ENCODE assay signal across 14 cellular contexts in the genomic region with DNA sequence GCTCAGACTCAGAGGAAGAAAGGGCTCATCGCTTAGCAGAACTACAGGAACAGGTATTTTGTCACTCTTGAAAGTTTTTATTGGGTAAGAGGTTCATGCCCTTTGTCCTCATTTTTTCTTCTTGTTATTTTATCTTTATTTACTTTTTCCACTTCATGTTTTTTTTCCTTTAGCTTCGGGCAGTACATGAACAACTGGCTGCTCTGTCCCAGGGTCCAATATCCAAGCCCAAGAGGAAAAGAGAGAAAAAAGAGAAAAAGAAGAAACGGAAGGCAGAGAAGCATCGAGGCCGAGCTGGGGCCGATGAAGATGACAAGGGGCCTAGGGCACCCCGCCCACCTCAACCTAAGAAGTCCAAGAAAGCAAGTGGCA. TPM values are rescaled to one million over a fixed set of nuclear protein-coding genes. Genes with fewer than 3 reads are reported as not detected.
A peak's percentile ranks its signal among the peaks of the same experiment; 100 is the strongest.
DNase-seq lines count a peak whose midpoint lies in the region; ATAC-seq and TF ChIP-seq lines count a peak whose summit lies in the region.
"Had no signal": no experiment of that assay in that cellular context is flagged by ENCODE, and none has a peak within 500 bp of the region (broad histone marks: within the 10 kb centered on the region; RNA-seq: fewer than 3 reads in every experiment).

No MANE protein-coding gene starts in this region.

- CTCF ChIA-PET in activated B cell treated with CpG ODN at 0.5 μM for 24 hours (lab: Charles Lee): interaction anchor here (0.9 to 1.8 kb wide), 5 partner anchors 9 to 109 kb away, joined by 3 to 6 read pairs (median 4); a partner anchor contains a TSS

- POLR2A ChIA-PET in activated B cell treated with CpG ODN at 0.5 μM for 24 hours (lab: Charles Lee): interaction anchor here (1.0 to 14.0 kb wide), 5 partner anchors 7 to 40 kb away, joined by 3 to 1150 read pairs (median 370); a partner anchor contains a TSS

- H3K4me2 ChIP-seq in Karpas-422 (ENCODE audit: low read depth, low read length, poor library complexity, severe bottlenecking): no peak overlapping the region

- peak overlapping the region; percentile 42 for H3K4me3 Mint-ChIP-seq in activated naive CD8-positive, alpha-beta T cell
- no peak overlapping the region for H3K4me3 Mint-ChIP-seq in activated naive CD8-positive, alpha-beta T cell treated with anti-CD3 and anti-CD28 coated beads for 36 hours
- H3K4me3 Mint-ChIP-seq in activated B cell treated with CpG ODN at 0.5 μM for 24 hours: no peak overlapping the region
- peak overlapping the region; percentile 39 to 42 for H3K4me3 Mint-ChIP-seq in stimulated activated naive B cell treated with anti-CD40 and anti-IgM and Interleukin-4, amounts not matched to agents 10 μg/mL and 1 μg/mL and 100 μg/mL, for 72 hours

- no peak for TF ChIP-seq CTCF in activated B cell treated with CpG ODN at 0.5 μM for 24 hours (IDR thresholded peaks at IDR 0.05)

- H3K4me3 ChIP-seq in Karpas-422 (ENCODE audit: low read length): no peak overlapping the region

- peaks cover 46% of the 10 kb centered on the region for H3K79me2 ChIP-seq in Karpas-422 (ENCODE audit: low read length)

- no peak for ATAC-seq in activated B cell treated with CpG ODN at 0.5 μM for 24 hours (ENCODE audit: low read depth)
- ATAC-seq in left lobe of liver: peak; percentile 22
- ATAC-seq in stimulated activated naive B cell treated with anti-CD40 and anti-IgM and Interleukin-4, amounts not matched to agents 10 μg/mL and 1 μg/mL and 100 μg/mL, for 72 hours (replicated peaks): no peak
- ATAC-seq in HG02798 (IDR thresholded peaks at IDR 0.05; ENCODE audit: poor library complexity, unreplicated experiment): no peak
- ATAC-seq: foreskin keratinocyte had no signal

- peaks cover 88% of the 10 kb centered on the region for H4K20me1 ChIP-seq in Karpas-422 (ENCODE audit: insufficient read depth, low read depth, low read length)

- intact Hi-C loops in activated B cell treated with CpG ODN at 0.5 μM for 24 hours (cut with micrococcal nuclease): loop anchor here (10.0 kb wide), 1 partner anchor 543 kb away; a partner anchor contains a TSS

- H3K36me3 Mint-ChIP-seq in activated naive CD8-positive, alpha-beta T cell: peaks cover 27% of the 10 kb centered on the region
- peaks cover 87% of the 10 kb centered on the region for H3K36me3 Mint-ChIP-seq in activated naive CD8-positive, alpha-beta T cell treated with anti-CD3 and anti-CD28 coated beads for 36 hours
- H3K36me3 Mint-ChIP-seq in activated B cell treated with CpG ODN at 0.5 μM for 24 hours (ENCODE audit: low read depth): peaks cover 97% of the 10 kb centered on the region
- peaks cover 79 to 92% of the 10 kb centered on the region in 2 donors for H3K36me3 Mint-ChIP-seq in stimulated activated naive B cell treated with anti-CD40 and anti-IgM and Interleukin-4, amounts not matched to agents 10 μg/mL and 1 μg/mL and 100 μg/mL, for 72 hours

- no peak overlapping the region for H3K27ac ChIP-seq in Karpas-422 (ENCODE audit: low read length)
- H3K27ac ChIP-seq: foreskin keratinocyte had no signal

- DNase-seq in activated naive CD8-positive, alpha-beta T cell treated with anti-CD3 and anti-CD28 coated beads for 36 hours: no peak
- DNase-seq in activated B cell treated with CpG ODN at 0.5 μM for 24 hours (no peak), left lobe of liver (ENCODE audit: low spot score) (no peak), Karpas-422 (no peak), NOMO-1 treated with dmso at 0.1 percent for 144 hours (lab: John Stamatoyannopoulos, UW; ENCODE audit: unreplicated experiment) (no peak)
- DNase-seq in stimulated activated naive B cell treated with anti-CD40 and anti-IgM and Interleukin-4, amounts not matched to agents 10 μg/mL and 1 μg/mL and 100 μg/mL, for 72 hours: no peak
- DNase-seq: activated CD8-positive, alpha-beta memory T cell treated with anti-CD3 and anti-CD28 coated beads, Interleukin-2, amount 50 U/mL, for 4 hours; effector CD4-positive, alpha-beta T cell; foreskin keratinocyte; Kasumi-1; NCI-H1694; stimulated activated CD4-positive, alpha-beta T cell treated with anti-CD3 and anti-CD28 coated beads, Interleukin-2, amount 100 ng/mL, for 48 hours had no signal

- no peaks in the 10 kb centered on the region for H3K9me3 Mint-ChIP-seq in activated naive CD8-positive, alpha-beta T cell (ENCODE audit: low read depth)
- no peaks in the 10 kb centered on the region for H3K9me3 Mint-ChIP-seq in activated naive CD8-positive, alpha-beta T cell treated with anti-CD3 and anti-CD28 coated beads for 36 hours
- H3K9me3 Mint-ChIP-seq in activated B cell treated with CpG ODN at 0.5 μM for 24 hours: no peaks in the 10 kb centered on the region
- no peaks in the 10 kb centered on the region for H3K9me3 Mint-ChIP-seq in stimulated activated naive B cell treated with anti-CD40 and anti-IgM and Interleukin-4, amounts not matched to agents 10 μg/mL and 1 μg/mL and 100 μg/mL, for 72 hours

- H3K9me3 ChIP-seq in Karpas-422 (ENCODE audit: low read length): no peaks in the 10 kb centered on the region

- H3K9ac ChIP-seq in Karpas-422 (ENCODE audit: low read length): no peak overlapping the region

- no peaks in the 10 kb centered on the region for H3K9me2 ChIP-seq in Karpas-422 (replicated peaks; ENCODE audit: insufficient read depth, low read length)

- H2AFZ ChIP-seq in Karpas-422 (ENCODE audit: low read length): no peak overlapping the region

- peaks cover 39% of the 10 kb centered on the region for H3K4me1 Mint-ChIP-seq in activated naive CD8-positive, alpha-beta T cell (ENCODE audit: low read depth)
- peaks cover 44% of the 10 kb centered on the region for H3K4me1 Mint-ChIP-seq in activated naive CD8-positive, alpha-beta T cell treated with anti-CD3 and anti-CD28 coated beads for 36 hours
- peaks cover 55% of the 10 kb centered on the region for H3K4me1 Mint-ChIP-seq in activated B cell treated with CpG ODN at 0.5 μM for 24 hours
- peaks cover 32 to 67% of the 10 kb centered on the region in 2 donors for H3K4me1 Mint-ChIP-seq in stimulated activated naive B cell treated with anti-CD40 and anti-IgM and Interleukin-4, amounts not matched to agents 10 μg/mL and 1 μg/mL and 100 μg/mL, for 72 hours

- peaks cover 62% of the 10 kb centered on the region for H3K4me1 ChIP-seq in Karpas-422 (ENCODE audit: low read length)
- H3K4me1 ChIP-seq: foreskin keratinocyte had no signal

- H3K27ac Mint-ChIP-seq in activated naive CD8-positive, alpha-beta T cell: peak overlapping the region; percentile 34
- no peak overlapping the region for H3K27ac Mint-ChIP-seq in activated naive CD8-positive, alpha-beta T cell treated with anti-CD3 and anti-CD28 coated beads for 36 hours
- peak overlapping the region; percentile 36 for H3K27ac Mint-ChIP-seq in activated B cell treated with CpG ODN at 0.5 μM for 24 hours
- H3K27ac Mint-ChIP-seq in stimulated activated naive B cell treated with anti-CD40 and anti-IgM and Interleukin-4, amounts not matched to agents 10 μg/mL and 1 μg/mL and 100 μg/mL, for 72 hours: peak overlapping the region; percentile 57

- no peaks in the 10 kb centered on the region for H3K27me3 ChIP-seq in Karpas-422 (ENCODE audit: low read length)
- H3K27me3 ChIP-seq: foreskin keratinocyte had no signal

- no peaks in the 10 kb centered on the region for H3K27me3 Mint-ChIP-seq in activated naive CD8-positive, alpha-beta T cell
- no peaks in the 10 kb centered on the region for H3K27me3 Mint-ChIP-seq in activated naive CD8-positive, alpha-beta T cell treated with anti-CD3 and anti-CD28 coated beads for 36 hours
- no peaks in the 10 kb centered on the region for H3K27me3 Mint-ChIP-seq in activated B cell treated with CpG ODN at 0.5 μM for 24 hours
- no peaks in the 10 kb centered on the region for H3K27me3 Mint-ChIP-seq in stimulated activated naive B cell treated with anti-CD40 and anti-IgM and Interleukin-4, amounts not matched to agents 10 μg/mL and 1 μg/mL and 100 μg/mL, for 72 hours

- H3K36me3 ChIP-seq in Karpas-422 (ENCODE audit: insufficient read depth, low read length): peaks cover 84% of the 10 kb centered on the region

RNA-seq across cellular contexts. Expression of a gene that starts 9.5 kb away (rescaled TPM):
- 100 to 1,000 TPM; 298 to 335 TPM for total RNA-seq in activated naive CD8-positive, alpha-beta T cell treated with anti-CD3 and anti-CD28 coated beads for 36 hours
- total RNA-seq in activated B cell treated with CpG ODN at 0.5 μM for 24 hours: 347 and 370 TPM in 2 replicates
- 76.2 TPM for total RNA-seq in left lobe of liver
- total RNA-seq in Karpas-422 (2014; rRNA removed; shearing (Covaris generic); ENCODE audit: low replicate concordance): 201 and 221 TPM in 2 replicates

RNA-seq across cellular contexts. Expression of a gene that starts 25.0 kb away (rescaled TPM):
- 10 to 100 TPM; 15.8 to 16.9 TPM for total RNA-seq in activated naive CD8-positive, alpha-beta T cell treated with anti-CD3 and anti-CD28 coated beads for 36 hours
- total RNA-seq in activated B cell treated with CpG ODN at 0.5 μM for 24 hours (371 and 387 TPM in 2 replicates), left lobe of liver (6.6 TPM)
- 325 and 451 TPM in 2 replicates for total RNA-seq in Karpas-422 (2014; rRNA removed; shearing (Covaris generic); ENCODE audit: low replicate concordance)

RNA-seq across cellular contexts. Expression of a gene that starts 31.5 kb away (rescaled TPM):
- total RNA-seq in activated naive CD8-positive, alpha-beta T cell treated with anti-CD3 and anti-CD28 coated beads for 36 hours: 1 to 10 TPM; 9.8 to 9.9 TPM
- total RNA-seq in activated B cell treated with CpG ODN at 0.5 μM for 24 hours (153 and 167 TPM in 2 replicates), left lobe of liver (0.70 TPM)
- 70.0 and 103 TPM in 2 replicates for total RNA-seq in Karpas-422 (2014; rRNA removed; shearing (Covaris generic); ENCODE audit: low replicate concordance)
- total RNA-seq: foreskin keratinocyte had no signal

RNA-seq across cellular contexts. Expression of a gene that starts 37.1 kb away (rescaled TPM):
- 1 to 10 TPM; 4.6 to 6.1 TPM for total RNA-seq in activated naive CD8-positive, alpha-beta T cell treated with anti-CD3 and anti-CD28 coated beads for 36 hours
- 341 and 365 TPM in 2 replicates for total RNA-seq in activated B cell treated with CpG ODN at 0.5 μM for 24 hours
- 2.6 TPM for total RNA-seq in left lobe of liver
- total RNA-seq in Karpas-422 (2014; rRNA removed; shearing (Covaris generic); ENCODE audit: low replicate concordance): 116 and 142 TPM in 2 replicates

Comparison
In these comparisons a context has a peak if more than half of its experiments do, and no peak if none do; other contexts are left out.
1. H3K4me3 Mint-ChIP-seq: peak in activated naive CD8-positive, alpha-beta T cell (single experiment) and stimulated activated naive B cell treated with anti-CD40 and anti-IgM and Interleukin-4, amounts not matched to agents 10 μg/mL and 1 μg/mL and 100 μg/mL, for 72 hours (2 of 2); none in activated naive CD8-positive, alpha-beta T cell treated with anti-CD3 and anti-CD28 coated beads for 36 hours (single experiment) and activated B cell treated with CpG ODN at 0.5 μM for 24 hours (single experiment).
2. RNA of a gene that starts 25.0 kb away (total RNA-seq): 325 to 451 TPM in Karpas-422 and 371 to 387 TPM in activated B cell treated with CpG ODN at 0.5 μM for 24 hours; 15.8 to 16.9 TPM in activated naive CD8-positive, alpha-beta T cell treated with anti-CD3 and anti-CD28 coated beads for 36 hours and 6.6 TPM in left lobe of liver (single experiment); every median in the first group is over 10 times any median in the second.